In genomic region chr7:1281068-1281467, GRCh38 we compare ENCODE assay signal across 38 cellular contexts. TPM values are rescaled to one million over a fixed set of nuclear protein-coding genes. Genes with fewer than 3 reads are reported as not detected.
"Had no signal": no experiment of that assay in that cellular context is flagged by ENCODE, and none has a peak within 500 bp of the region (broad histone marks: within the 10 kb centered on the region; RNA-seq: fewer than 3 reads in every experiment).

No MANE protein-coding gene starts in this region.

- H3K27ac ChIP-seq: brain microvascular endothelial cell, epithelial cell of prostate, esophagus squamous epithelium, gastroesophageal sphincter, WERI-Rb-1 had no signal

- H3K27me3 Mint-ChIP-seq: activated B cell treated with CpG ODN at 0.5 μM for 24 hours; activated naive CD8-positive, alpha-beta T cell treated with anti-CD3 and anti-CD28 coated beads, Interleukin-2, amount 10 ng/mL, durations not matched to agents 7 days and 5 days had no signal

- H3K9me3 Mint-ChIP-seq: activated B cell treated with CpG ODN at 0.5 μM for 24 hours; activated CD8-positive, alpha-beta T cell treated with anti-CD3 and anti-CD28 coated beads for 36 hours; activated naive CD4-positive, alpha-beta T cell treated with anti-CD3 and anti-CD28 coated beads, Interleukin-2, amount 50 U/mL, for 24 hours; activated naive CD8-positive, alpha-beta T cell treated with anti-CD3 and anti-CD28 coated beads, Interleukin-2, amount 10 ng/mL, durations not matched to agents 7 days and 5 days had no signal

- ATAC-seq: activated CD4-positive, CD25-positive, alpha-beta regulatory T cell treated with anti-CD3 and anti-CD28 coated beads, Interleukin-2, amount 50 U/mL, for 24 hours; activated CD8-positive, alpha-beta T cell treated with anti-CD3 and anti-CD28 coated beads for 36 hours; activated T-cell treated with anti-CD3 and anti-CD28 coated beads, Interleukin-2, amount 50 U/mL, for 4 hours; activated T-helper 17 cell treated with anti-CD3 and anti-CD28 coated beads, Interleukin-2, amount 50 U/mL, for 72 hours; gastroesophageal sphincter; T-helper 17 cell had no signal

- H3K4me1 Mint-ChIP-seq: activated B cell treated with CpG ODN at 0.5 μM for 24 hours; activated naive CD4-positive, alpha-beta T cell treated with anti-CD3 and anti-CD28 coated beads, Interleukin-2, amount 50 U/mL, for 24 hours; activated naive CD8-positive, alpha-beta T cell treated with anti-CD3 and anti-CD28 coated beads, Interleukin-2, amount 10 ng/mL, durations not matched to agents 7 days and 5 days; activated T-helper 17 cell treated with anti-CD3 and anti-CD28 coated beads, Interleukin-2, amount 50 U/mL, for 72 hours; central memory CD8-positive, alpha-beta T cell; T-helper 17 cell had no signal

- H3K4me3 ChIP-seq: esophagus squamous epithelium, gastroesophageal sphincter had no signal

- H3K27me3 ChIP-seq: brain microvascular endothelial cell had no signal

- H3K4me3 Mint-ChIP-seq: activated B cell treated with CpG ODN at 0.5 μM for 24 hours; activated CD8-positive, alpha-beta T cell treated with anti-CD3 and anti-CD28 coated beads for 36 hours; activated naive CD4-positive, alpha-beta T cell treated with anti-CD3 and anti-CD28 coated beads, Interleukin-2, amount 50 U/mL, for 24 hours; activated naive CD8-positive, alpha-beta T cell treated with anti-CD3 and anti-CD28 coated beads, Interleukin-2, amount 10 ng/mL, durations not matched to agents 7 days and 5 days; activated T-cell treated with anti-CD3 and anti-CD28 coated beads, Interleukin-2, amount 50 U/mL, for 4 hours; activated T-helper 17 cell treated with anti-CD3 and anti-CD28 coated beads, Interleukin-2, amount 50 U/mL, for 72 hours; central memory CD8-positive, alpha-beta T cell; T-helper 17 cell; T-helper 2 cell treated with Interferon-gamma antibody and Interleukin-4, amounts not matched to agents 5 μg/mL and 100 μg/mL, for 36 hours had no signal

- H3K36me3 ChIP-seq: brain microvascular endothelial cell, esophagus squamous epithelium, gastroesophageal sphincter, WERI-Rb-1 had no signal

- DNase-seq: activated B cell treated with CpG ODN at 0.5 μM for 24 hours; activated CD4-positive, alpha-beta T cell treated with anti-CD3 and anti-CD28 coated beads for 48 hours; activated CD4-positive, alpha-beta T cell treated with anti-CD3 and anti-CD28 coated beads, Interleukin-2, amount 50 U/mL, for 1 hour; activated CD4-positive, alpha-beta T cell treated with anti-CD3 and anti-CD28 coated beads, Interleukin-2, amount 50 U/mL, for 48 hours; activated CD8-positive, alpha-beta memory T cell treated with anti-CD3 and anti-CD28 coated beads for 24 hours; activated CD8-positive, alpha-beta T cell treated with anti-CD3 and anti-CD28 coated beads for 36 hours; activated effector memory CD4-positive, alpha-beta T cell treated with Interleukin-2 at 50 U/mL for 16 hours; activated gamma-delta T cell treated with Interleukin-2 at 50 U/mL for 16 hours; activated naive CD4-positive, alpha-beta T cell treated with Interleukin-2 at 50 U/mL for 16 hours; activated naive CD8-positive, alpha-beta T cell treated with anti-CD3 and anti-CD28 coated beads, Interleukin-2, amount 10 ng/mL, durations not matched to agents 7 days and 5 days; activated T-cell treated with anti-CD3 and anti-CD28 coated beads, Interleukin-2, amount 50 U/mL, for 4 hours; brain microvascular endothelial cell; cortex of kidney; dermis blood vessel endothelial cell; effector CD8-positive, alpha-beta T cell; esophagus squamous epithelium; foreskin melanocyte; T-helper 1 cell; T-helper 17 cell; T1000; WERI-Rb-1 had no signal

- H3K4me1 ChIP-seq: esophagus squamous epithelium, gastroesophageal sphincter had no signal

- H3K27ac Mint-ChIP-seq: activated B cell treated with CpG ODN at 0.5 μM for 24 hours; activated CD8-positive, alpha-beta T cell treated with anti-CD3 and anti-CD28 coated beads for 36 hours; activated naive CD4-positive, alpha-beta T cell treated with anti-CD3 and anti-CD28 coated beads, Interleukin-2, amount 50 U/mL, for 24 hours; activated naive CD8-positive, alpha-beta T cell treated with anti-CD3 and anti-CD28 coated beads, Interleukin-2, amount 10 ng/mL, durations not matched to agents 7 days and 5 days; activated T-helper 17 cell treated with anti-CD3 and anti-CD28 coated beads, Interleukin-2, amount 50 U/mL, for 72 hours; T-helper 17 cell; T-helper 2 cell treated with Interferon-gamma antibody and Interleukin-4, amounts not matched to agents 5 μg/mL and 100 μg/mL, for 36 hours had no signal

- H3K36me3 Mint-ChIP-seq: activated naive CD4-positive, alpha-beta T cell treated with anti-CD3 and anti-CD28 coated beads, Interleukin-2, amount 50 U/mL, for 24 hours; activated naive CD8-positive, alpha-beta T cell treated with anti-CD3 and anti-CD28 coated beads, Interleukin-2, amount 10 ng/mL, durations not matched to agents 7 days and 5 days had no signal

- FAIRE-seq: astrocyte, bronchial epithelial cell, colon, endometrium, endothelial cell of umbilical vein had no signal

- H3K9me3 ChIP-seq: esophagus squamous epithelium had no signal

RNA-seq across cellular contexts. Expression of gene UNCX, which starts 48.4 kb away (rescaled TPM):
- total RNA-seq: activated B cell treated with CpG ODN at 0.5 μM for 24 hours; activated CD8-positive, alpha-beta T cell treated with anti-CD3 and anti-CD28 coated beads for 36 hours; activated naive CD8-positive, alpha-beta T cell treated with anti-CD3 and anti-CD28 coated beads, Interleukin-2, amount 10 ng/mL, durations not matched to agents 7 days and 5 days; activated T-cell treated with anti-CD3 and anti-CD28 coated beads, Interleukin-2, amount 50 U/mL, for 4 hours; activated T-helper 17 cell treated with anti-CD3 and anti-CD28 coated beads, Interleukin-2, amount 50 U/mL, for 72 hours; astrocyte; bronchial epithelial cell; cardiac septum; dermis blood vessel endothelial cell; endothelial cell of umbilical vein; esophagus squamous epithelium; fibroblast of lung; fibroblast of villous mesenchyme; gastroesophageal sphincter; glomerular endothelial cell; T-helper 17 cell had no signal
- polyA plus RNA-seq: endothelial cell of umbilical vein, esophagus, fibroblast of lung had no signal
